Comparison of ENCODE assay signal across 12 cellular contexts in the genomic region with DNA sequence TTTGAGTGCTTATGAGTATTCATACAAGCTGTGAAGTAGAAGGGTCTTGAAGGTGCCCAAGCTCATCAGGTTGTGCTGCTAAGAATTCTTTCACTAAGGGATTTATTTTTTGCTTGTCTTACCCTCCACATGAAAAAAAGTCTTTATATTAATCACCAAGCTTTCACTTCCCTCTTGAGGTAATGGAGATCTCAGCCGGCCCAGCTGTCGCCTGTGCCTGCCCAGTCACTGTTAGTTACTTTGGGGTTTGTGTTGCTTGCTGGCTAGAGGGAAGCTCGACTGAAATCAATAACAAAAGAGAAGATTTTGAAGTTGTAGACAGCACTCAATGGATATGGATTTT. TPM values are rescaled to one million over a fixed set of nuclear protein-coding genes. Genes with fewer than 3 reads are reported as not detected.
DNase-seq lines count a peak whose midpoint lies in the region; ATAC-seq and TF ChIP-seq lines count a peak whose summit lies in the region.
"Had no signal": no experiment of that assay in that cellular context is flagged by ENCODE, and none has a peak within 500 bp of the region (broad histone marks: within the 10 kb centered on the region; RNA-seq: fewer than 3 reads in every experiment).

No MANE protein-coding gene starts in this region.

- no peaks in the 10 kb centered on the region for H3K79me2 ChIP-seq in osteoblast (ENCODE audit: insufficient read depth, low read length)
- H3K79me2 ChIP-seq: hepatocyte had no signal

- no peaks in the 10 kb centered on the region for H3K9me3 Mint-ChIP-seq in memory B cell

- no peaks in the 10 kb centered on the region for H4K20me1 ChIP-seq in osteoblast (ENCODE audit: insufficient read depth, low read length)

- H3K36me3 ChIP-seq in osteoblast (ENCODE audit: insufficient read depth, low read length), result no peaks in the 10 kb centered on the region

- peak overlapping the region; percentile 86 for H3K4me3 Mint-ChIP-seq in memory B cell
- H3K4me3 Mint-ChIP-seq: activated CD8-positive, alpha-beta memory T cell treated with anti-CD3 and anti-CD28 coated beads, Interleukin-2, amount 10 ng/mL, durations not matched to agents 7 days and 5 days; nephron had no signal

- no peaks in the 10 kb centered on the region for H3K27me3 Mint-ChIP-seq in memory B cell

- no peaks in the 10 kb centered on the region for H3K36me3 Mint-ChIP-seq in memory B cell
- H3K36me3 Mint-ChIP-seq: activated CD8-positive, alpha-beta memory T cell treated with anti-CD3 and anti-CD28 coated beads, Interleukin-2, amount 10 ng/mL, durations not matched to agents 7 days and 5 days had no signal

- TF ChIP-seq CTCF in osteoblast (IDR thresholded peaks at IDR 0.05; ENCODE audit: extremely low read depth, low read depth, low read length), result no peak

- no peaks in the 10 kb centered on the region for H3K4me1 ChIP-seq in osteoblast (ENCODE audit: insufficient read depth, low read length)

- DNase-seq in memory B cell (ENCODE audit: low spot score in 2 of 2) (peak; percentile 5 to 10), NCI-H526 treated with DMSO at 0.1 percent for 48 hours (lab: John Stamatoyannopoulos, UW) (no peak), NCI-H1694 treated with DMSO at 0.1 percent for 48 hours (lab: John Stamatoyannopoulos, UW) (no peak), NCI-H2029 treated with DMSO at 0.1 percent for 48 hours (lab: John Stamatoyannopoulos, UW) (no peak), osteoblast (ENCODE audit: insufficient read length, low spot score, missing footprints) (no peak)
- DNase-seq: activated CD8-positive, alpha-beta memory T cell treated with anti-CD3 and anti-CD28 coated beads, Interleukin-2, amount 10 ng/mL, durations not matched to agents 7 days and 5 days had no signal

- H2AFZ ChIP-seq in osteoblast (ENCODE audit: low read length), result no peak overlapping the region
- H2AFZ ChIP-seq: hepatocyte had no signal

- H3K4me1 Mint-ChIP-seq in memory B cell, result peaks cover 15% of the 10 kb centered on the region
- H3K4me1 Mint-ChIP-seq: activated CD8-positive, alpha-beta memory T cell treated with anti-CD3 and anti-CD28 coated beads, Interleukin-2, amount 10 ng/mL, durations not matched to agents 7 days and 5 days had no signal

- H3K4me3 ChIP-seq in osteoblast (ENCODE audit: insufficient read depth, low read length), result no peak overlapping the region
- H3K4me3 ChIP-seq: coronary artery, hepatocyte had no signal

- ATAC-seq in GM19023 (IDR thresholded peaks at IDR 0.05; ENCODE audit: unreplicated experiment), result peak; percentile 97
- ATAC-seq in GM21737 (IDR thresholded peaks at IDR 0.05; ENCODE audit: unreplicated experiment), result peak; percentile 95
- ATAC-seq in HG03439 (IDR thresholded peaks at IDR 0.05; ENCODE audit: unreplicated experiment), result peak; percentile 98
- peak; percentile 94 for ATAC-seq in memory B cell (ENCODE audit: low read depth)
- ATAC-seq: activated CD8-positive, alpha-beta memory T cell treated with anti-CD3 and anti-CD28 coated beads, Interleukin-2, amount 10 ng/mL, durations not matched to agents 7 days and 5 days had no signal

- no peak overlapping the region for H3K27ac ChIP-seq in osteoblast (ENCODE audit: low read depth, low read length)
- H3K27ac ChIP-seq: coronary artery, hepatocyte had no signal

- H3K27ac Mint-ChIP-seq in memory B cell, result peak overlapping the region; percentile 81
- H3K27ac Mint-ChIP-seq: activated CD8-positive, alpha-beta memory T cell treated with anti-CD3 and anti-CD28 coated beads, Interleukin-2, amount 10 ng/mL, durations not matched to agents 7 days and 5 days; nephron had no signal

- H3K9me3 ChIP-seq in osteoblast (ENCODE audit: low read depth, low read length), result no peaks in the 10 kb centered on the region

- no peak overlapping the region for H3K4me2 ChIP-seq in osteoblast (ENCODE audit: insufficient read depth, low read length)
- H3K4me2 ChIP-seq: hepatocyte had no signal

- no peaks in the 10 kb centered on the region for H3K27me3 ChIP-seq in osteoblast (ENCODE audit: insufficient read depth, low read length)
- H3K27me3 ChIP-seq: hepatocyte had no signal

RNA-seq across cellular contexts. Expression of gene MC2R, which starts 21.9 kb away (rescaled TPM):
- not detected in 2 replicates for total RNA-seq in osteoblast
- total RNA-seq: activated CD8-positive, alpha-beta memory T cell treated with anti-CD3 and anti-CD28 coated beads, Interleukin-2, amount 10 ng/mL, durations not matched to agents 7 days and 5 days; hepatocyte had no signal

Comparison
In these comparisons a context has a peak if more than half of its experiments do, and no peak if none do; other contexts are left out.
1. DNase-seq: peak in memory B cell (2 of 2); none in NCI-H526 treated with DMSO at 0.1 percent for 48 hours (single experiment), NCI-H1694 treated with DMSO at 0.1 percent for 48 hours (single experiment), NCI-H2029 treated with DMSO at 0.1 percent for 48 hours (single experiment) and osteoblast (single experiment).
2. Peak in every context shown above with its lines, with median percentiles within 50 percentile points of each other: ATAC-seq.